In genomic region chr17:58332720-58333395, GRCh38 we compare ENCODE assay signal across 8 cellular contexts. TPM values are rescaled to one million over a fixed set of nuclear protein-coding genes. Genes with fewer than 3 reads are reported as not detected.
DNase-seq lines count a peak whose midpoint lies in the region; ATAC-seq and TF ChIP-seq lines count a peak whose summit lies in the region.

No MANE protein-coding gene starts in this region.

- 69% methylated on average over 16 of the region's 18 CpGs for WGBS in SK-N-SH (ENCODE audit: low lambda C conversion rate)
- 56% methylated on average over 5 of the region's 18 CpGs for WGBS in right lobe of liver (ENCODE audit: insufficient coverage, low coverage, low lambda C conversion rate, missing lambda C conversion rate)
- WGBS in gastroesophageal sphincter (ENCODE audit: low coverage in 1 of 2), 2 donors: 58% methylated on average over 2 of the region's 18 CpGs; no CpG with 5 or more reads in 1 of the 2 donors

- H3K9me2 ChIP-seq in SK-N-SH: no peaks in the 10 kb centered on the region

- H4K20me1 ChIP-seq in SK-N-SH (ENCODE audit: insufficient read depth): no peaks in the 10 kb centered on the region

- peak; percentile 28 for DNase-seq in SK-N-SH
- DNase-seq in activated CD8-positive, alpha-beta memory T cell treated with anti-CD3 and anti-CD28 coated beads for 24 hours: peak; percentile 91
- DNase-seq in right lobe of liver: peak in 1 of 3 donors; percentile 57
- DNase-seq in stimulated activated naive CD8-positive, alpha-beta T cell treated with anti-CD3 and anti-CD28 coated beads, Interleukin-15, Interleukin-2, amounts not matched to agents 100 U/mL and 50 U/mL, for 24 hours: peak; percentile 88
- no peak for DNase-seq in iPS-NIHi11 (ENCODE audit: low spot score)
- DNase-seq in sciatic nerve (ENCODE audit: low spot score): no peak

- CTCF ChIA-PET in SK-N-SH (lab: Yijun Ruan, JAX): interaction anchor here (1.1 to 4.2 kb wide), 4 partner anchors 11 to 85 kb away, joined by 3 to 14 read pairs (median 4); partner anchors contain the start of gene RNF43

- TF ChIP-seq POLR2A in right lobe of liver (IDR thresholded peaks at IDR 0.05): no peak
- no peak for TF ChIP-seq POLR2A in gastroesophageal sphincter (IDR thresholded peaks at IDR 0.05)

- no peaks in the 10 kb centered on the region for H3F3A ChIP-seq in SK-N-SH (replicated peaks; ENCODE audit: insufficient read depth)

- no peak overlapping the region for H3K4me3 ChIP-seq in SK-N-SH (ENCODE audit: low read depth in 2 of 2, low read length in 1 of 2)
- H3K4me3 ChIP-seq in right lobe of liver: peak overlapping the region in 2 of 3 donors; percentile 28 to 50
- peak overlapping the region in 1 of 2 donors; percentile 48 for H3K4me3 ChIP-seq in gastroesophageal sphincter

- intact Hi-C loops in right lobe of liver (cut with DNase I) (no loop called here), sciatic nerve (cut with DNase I) (no loop called here)

- TF ChIP-seq EP300 in SK-N-SH (IDR thresholded peaks at IDR 0.05; ENCODE audit: borderline replicate concordance in 1 of 2, low read depth in 1 of 2, low read length in 1 of 2): no peak
- TF ChIP-seq EP300 in gastroesophageal sphincter (IDR thresholded peaks at IDR 0.05): no peak

- no peak for ATAC-seq in SK-N-SH treated with all-trans-retinoic acid at 6 μM for 48 hours
- no peak for ATAC-seq in right lobe of liver
- ATAC-seq in stimulated activated naive CD8-positive, alpha-beta T cell treated with anti-CD3 and anti-CD28 coated beads, Interleukin-15, Interleukin-2, amounts not matched to agents 100 U/mL and 50 U/mL, for 24 hours: no peak
- ATAC-seq in sciatic nerve: no peak
- ATAC-seq in gastroesophageal sphincter: no peak

- H3K4me1 ChIP-seq in SK-N-SH (ENCODE audit: control insufficient read depth in 1 of 2, insufficient read depth in 2 of 2, low read depth in 1 of 2, low read length in 1 of 2): peaks cover 0 to 37% of the 10 kb centered on the region in 2 experiments; a peak in 1 of 4 replicates
- H3K4me1 ChIP-seq in right lobe of liver: no peaks in the 10 kb centered on the region
- peaks cover 0 to 41% (median under 1%) of the 10 kb centered on the region in 3 donors for H3K4me1 ChIP-seq in gastroesophageal sphincter

- no peak overlapping the region for H3K27ac ChIP-seq in SK-N-SH (ENCODE audit: low read depth in 2 of 2, low read length in 1 of 2)
- H3K27ac ChIP-seq in right lobe of liver: peak overlapping the region; percentile 40 to 63 (median 50)
- peak overlapping the region in 1 of 4 donors; percentile 66 for H3K27ac ChIP-seq in gastroesophageal sphincter

- H3K79me2 ChIP-seq in SK-N-SH (ENCODE audit: insufficient read depth): no peaks in the 10 kb centered on the region

- no peaks in the 10 kb centered on the region for H3K27me3 ChIP-seq in SK-N-SH (ENCODE audit: insufficient read depth)
- H3K27me3 ChIP-seq in right lobe of liver: no peaks in the 10 kb centered on the region
- H3K27me3 ChIP-seq in gastroesophageal sphincter: peaks cover 20% of the 10 kb centered on the region

- no peak for TF ChIP-seq CTCF in SK-N-SH (IDR thresholded peaks at IDR 0.05)
- TF ChIP-seq CTCF in right lobe of liver (IDR thresholded peaks at IDR 0.05): no peak
- no peak for TF ChIP-seq CTCF in gastroesophageal sphincter (IDR thresholded peaks at IDR 0.05)

- no peak overlapping the region for H3K9ac ChIP-seq in SK-N-SH

- H2AFZ ChIP-seq in SK-N-SH (ENCODE audit: low read depth): no peak overlapping the region

- H3K4me2 ChIP-seq in SK-N-SH: no peak overlapping the region

- H3K36me3 ChIP-seq in SK-N-SH (replicated peaks in 1 of 2; ENCODE audit: control insufficient read depth in 1 of 2, insufficient read depth in 2 of 2, low read length in 1 of 2) (no peaks in the 10 kb centered on the region), right lobe of liver (no peaks in the 10 kb centered on the region), gastroesophageal sphincter (no peaks in the 10 kb centered on the region)

- H3K9me3 ChIP-seq in SK-N-SH (no peaks in the 10 kb centered on the region), right lobe of liver (no peaks in the 10 kb centered on the region), gastroesophageal sphincter (no peaks in the 10 kb centered on the region)

- TF ChIP-seq RAD21 in SK-N-SH (IDR thresholded peaks at IDR 0.05; ENCODE audit: low read length): no peak

- POLR2A ChIA-PET in SK-N-SH (lab: Yijun Ruan, JAX): interaction anchor here (0.9 kb wide), 1 partner anchor 20 kb away, joined by 3 read pairs; the partner anchor contains the start of gene SUPT4H1

TF ChIP-seq in SK-N-SH, 30 proteins besides CTCF, POLR2A, EP300 and RAD21:
- no peak for TF ChIP-seq IRF3 (IDR thresholded peaks at IDR 0.05; ENCODE audit: low read depth, low read length)
- TF ChIP-seq SMC3 (IDR thresholded peaks at IDR 0.05; ENCODE audit: low read depth, low read length): no peak
- TF ChIP-seq FOXM1 (IDR thresholded peaks at IDR 0.05; ENCODE audit: low read depth): no peak

TF ChIP-seq in SK-N-SH treated with all-trans-retinoic acid at 6 μM for 48 hours, 23 proteins besides CTCF, POLR2A, EP300 and RAD21 (continues in another document):
- TF ChIP-seq BACH2 (CRISPR knock-in tag; IDR thresholded peaks at IDR 0.05; ENCODE audit: borderline replicate concordance) (no peak), ISL1 (CRISPR knock-in tag; IDR thresholded peaks at IDR 0.05) (no peak), CREB5 (CRISPR knock-in tag; IDR thresholded peaks at IDR 0.05; ENCODE audit: low read depth) (no peak), ZFP3 (CRISPR knock-in tag; IDR thresholded peaks at IDR 0.05) (no peak), ZNF70 (CRISPR knock-in tag; IDR thresholded peaks at IDR 0.05) (no peak), TCF4 (CRISPR knock-in tag; IDR thresholded peaks at IDR 0.05; ENCODE audit: borderline replicate concordance) (no peak), ZNF565 (CRISPR knock-in tag; conservative IDR thresholded peaks at IDR 0.05; ENCODE audit: low read depth) (no peak), PATZ1 (CRISPR knock-in tag; IDR thresholded peaks at IDR 0.05; ENCODE audit: borderline replicate concordance) (no peak), ZC3H10 (CRISPR knock-in tag; IDR thresholded peaks at IDR 0.05) (no peak)

RNA-seq across cellular contexts. Expression of gene TSPOAP1, which starts 4.3 kb away (rescaled TPM):
- 0.79 and 1.9 TPM in 2 replicates for polyA plus RNA-seq in SK-N-SH (2012; rRNA removed)
- 0.28 and 0.97 TPM in 2 replicates for polyA plus RNA-seq in SK-N-SH (2012; cell fraction: cytosol; rRNA removed)
- 4.8 and 8.3 TPM in 2 replicates for polyA plus RNA-seq in SK-N-SH (2012; cell fraction: nucleus; rRNA removed)
- 1 to 10 TPM in 5 of 6 experiments, under 1 TPM in 1; 0.87 to 8.3 (median 3.8) TPM for total RNA-seq in right lobe of liver
- total RNA-seq in sciatic nerve: 17.8 TPM
- 10 to 100 TPM in 3 of 4 donors, 1 to 10 TPM in 1; 7.4 to 44.8 (median 23.0) TPM for total RNA-seq in gastroesophageal sphincter

RNA-seq across cellular contexts. Expression of gene SUPT4H1, which starts 19.1 kb away (rescaled TPM):
- 165 and 205 TPM in 2 replicates for polyA plus RNA-seq in SK-N-SH (2012; rRNA removed)
- 216 and 229 TPM in 2 replicates for polyA plus RNA-seq in SK-N-SH (2012; cell fraction: cytosol; rRNA removed)
- polyA plus RNA-seq in SK-N-SH (2012; cell fraction: nucleus; rRNA removed): 54.9 and 92.8 TPM in 2 replicates
- 10 to 100 TPM; 24.8 to 50.9 (median 37.0) TPM for total RNA-seq in right lobe of liver
- 62.2 TPM for total RNA-seq in sciatic nerve
- total RNA-seq in gastroesophageal sphincter: 10 to 100 TPM; 40.1 to 55.4 (median 45.1) TPM

RNA-seq across cellular contexts. Expression of gene MPO, which starts 52.1 kb away (rescaled TPM):
- polyA plus RNA-seq in SK-N-SH (2012; rRNA removed): not detected in 2 replicates
- polyA plus RNA-seq in SK-N-SH (2012; cell fraction: cytosol; rRNA removed): not detected in 2 replicates
- polyA plus RNA-seq in SK-N-SH (2012; cell fraction: nucleus; rRNA removed): not detected in 2 replicates
- total RNA-seq in right lobe of liver (1 to 10 TPM in 2 of 6 experiments, under 1 TPM in 2, not detected in 2; 0.26 to 4.2 (median 1.9) TPM), sciatic nerve (2.0 TPM), gastroesophageal sphincter (1 to 10 TPM in 1 of 4 donors, not detected in 3; 1.6 TPM)

Comparison
In these comparisons a context has a peak if more than half of its experiments do, and no peak if none do; other contexts are left out.
1. DNase-seq: peak in SK-N-SH (single experiment), activated CD8-positive, alpha-beta memory T cell treated with anti-CD3 and anti-CD28 coated beads for 24 hours (single experiment) and stimulated activated naive CD8-positive, alpha-beta T cell treated with anti-CD3 and anti-CD28 coated beads, Interleukin-15, Interleukin-2, amounts not matched to agents 100 U/mL and 50 U/mL, for 24 hours (single experiment); none in iPS-NIHi11 (single experiment) and sciatic nerve (single experiment).
2. H3K27ac ChIP-seq: peak in right lobe of liver (3 of 3); none in SK-N-SH (0 of 2).
3. H3K4me3 ChIP-seq: peak in right lobe of liver (2 of 3); none in SK-N-SH (0 of 2).